8 cellular contexts compared by ENCODE assay signal in the genomic region with DNA sequence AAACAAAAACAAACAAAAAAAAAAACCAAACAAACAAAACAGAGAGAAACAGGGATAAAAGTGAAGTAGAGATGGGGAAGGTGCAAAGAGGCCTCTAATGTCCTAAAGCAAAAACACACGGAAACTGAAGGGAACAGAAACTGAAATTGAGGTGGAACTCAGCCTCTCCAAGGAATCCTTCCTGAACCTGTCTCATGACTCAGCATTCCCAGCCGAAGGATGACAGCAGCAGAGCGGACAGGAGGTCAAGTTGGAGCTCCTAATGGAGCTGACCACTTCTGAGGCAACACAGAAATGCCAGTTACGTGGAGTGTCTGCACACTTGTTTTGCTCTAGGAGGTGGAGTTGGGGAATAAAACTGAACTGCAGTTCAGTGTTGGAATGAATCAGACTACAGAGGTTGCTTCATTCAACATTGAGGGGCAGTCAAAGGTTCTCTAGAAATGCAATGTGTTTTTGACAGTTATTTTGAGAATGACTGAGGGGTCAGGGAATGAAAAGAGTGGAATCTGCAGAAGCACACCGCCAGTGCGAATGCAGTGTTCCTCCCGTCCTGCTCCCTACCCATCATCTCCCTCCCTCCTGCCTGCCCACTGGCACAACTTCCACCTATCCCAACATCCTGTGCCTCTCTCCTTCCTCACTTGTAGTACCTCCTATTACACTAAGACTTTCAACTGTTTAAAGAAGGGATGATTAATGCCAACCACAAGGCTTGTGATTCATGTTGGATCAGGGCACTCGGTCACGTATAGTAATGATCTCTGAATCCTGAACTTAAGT. TPM values are rescaled to one million over a fixed set of nuclear protein-coding genes. Genes with fewer than 3 reads are reported as not detected.
DNase-seq lines count a peak whose midpoint lies in the region; ATAC-seq, FAIRE-seq and TF ChIP-seq lines count a peak whose summit lies in the region.

No MANE protein-coding gene starts in this region.

- no peaks in the 10 kb centered on the region for H3K9me3 ChIP-seq in Karpas-422 (ENCODE audit: low read length)
- H3K9me3 ChIP-seq in mucosa of descending colon, result no peaks in the 10 kb centered on the region

- DNase-seq in COLO829 (ENCODE audit: low spot score) (peak; percentile 77), Karpas-422 (no peak), bronchial epithelial cell (ENCODE audit: low read depth) (peak; percentile 96), mucosa of descending colon (no peak)
- DNase-seq in stimulated activated CD4-positive, alpha-beta T cell treated with anti-CD3 and anti-CD28 coated beads, Interleukin-2, amount 100 ng/mL, for 48 hours, result no peak
- no peak for DNase-seq in stimulated activated naive CD4-positive, alpha-beta T cell treated with Interleukin-2 at 50 U/mL for 16 hours (lab: John Stamatoyannopoulos, UW)

- H3K4me2 ChIP-seq in Karpas-422 (ENCODE audit: low read depth, low read length, poor library complexity, severe bottlenecking), result peak overlapping the region; percentile 65

- ATAC-seq in mucosa of descending colon (peak; percentile 78), HG03571 (IDR thresholded peaks at IDR 0.05; ENCODE audit: unreplicated experiment) (no peak), HG02610 (IDR thresholded peaks at IDR 0.05; ENCODE audit: unreplicated experiment) (no peak)

- H3K9ac ChIP-seq in Karpas-422 (ENCODE audit: low read length), result 0 out of 2 replicates have a peak overlapping the region, but pooled peaks have one; percentile 22

- H3K79me2 ChIP-seq in Karpas-422 (ENCODE audit: low read length), result peaks cover 78% of the 10 kb centered on the region

- no peaks in the 10 kb centered on the region for H3K36me3 ChIP-seq in Karpas-422 (ENCODE audit: insufficient read depth, low read length)
- H3K36me3 ChIP-seq in bronchial epithelial cell (ENCODE audit: control insufficient read depth, insufficient read depth, low read length), result no peaks in the 10 kb centered on the region
- H3K36me3 ChIP-seq in mucosa of descending colon (ENCODE audit: low read depth), result no peaks in the 10 kb centered on the region

- no peak overlapping the region for H2AFZ ChIP-seq in Karpas-422 (ENCODE audit: low read length)

- FAIRE-seq in bronchial epithelial cell (lab: Jason Lieb, UNC), result peak; percentile 32

- TF ChIP-seq CTCF in bronchial epithelial cell (IDR thresholded peaks at IDR 0.05; ENCODE audit: insufficient read depth, low read length, severe bottlenecking) (no peak), mucosa of descending colon (IDR thresholded peaks at IDR 0.05) (no peak)

- no peak overlapping the region for H3K4me3 ChIP-seq in Karpas-422 (ENCODE audit: low read length)
- no peak overlapping the region for H3K4me3 ChIP-seq in bronchial epithelial cell (ENCODE audit: low read depth, low read length)
- no peak overlapping the region for H3K4me3 ChIP-seq in mucosa of descending colon

- H3K9me2 ChIP-seq in Karpas-422 (replicated peaks; ENCODE audit: insufficient read depth, low read length), result no peaks in the 10 kb centered on the region

- no peaks in the 10 kb centered on the region for H3K27me3 ChIP-seq in Karpas-422 (ENCODE audit: low read length)
- H3K27me3 ChIP-seq in bronchial epithelial cell (ENCODE audit: control insufficient read depth, insufficient read depth, low read length), result no peaks in the 10 kb centered on the region

- H3K4me1 ChIP-seq in Karpas-422 (ENCODE audit: low read length) (peaks cover 89% of the 10 kb centered on the region), mucosa of descending colon (ENCODE audit: low read depth) (peaks cover 6% of the 10 kb centered on the region)

- peaks cover 92% of the 10 kb centered on the region for H4K20me1 ChIP-seq in Karpas-422 (ENCODE audit: insufficient read depth, low read depth, low read length)

- no peak overlapping the region for H3K27ac ChIP-seq in Karpas-422 (ENCODE audit: low read length)

- intact Hi-C loops in mucosa of descending colon (cut with DNase I, micrococcal nuclease), result no loop called here

RNA-seq across cellular contexts. Expression of a gene that starts 6.3 kb away (rescaled TPM):
- total RNA-seq in Karpas-422 (2014; rRNA removed; shearing (Covaris generic); ENCODE audit: low replicate concordance), result 10.5 and 19.9 TPM in 2 replicates
- 15.8 and 21.8 TPM in 2 replicates for total RNA-seq in bronchial epithelial cell
- 10 to 100 TPM; 16.2 to 25.0 (median 19.0) TPM for total RNA-seq in mucosa of descending colon

RNA-seq across cellular contexts. Expression of a gene that starts 20.8 kb away (rescaled TPM):
- not detected in 2 replicates for total RNA-seq in Karpas-422 (2014; rRNA removed; shearing (Covaris generic); ENCODE audit: low replicate concordance)
- total RNA-seq in bronchial epithelial cell, result not detected in 2 replicates
- total RNA-seq in mucosa of descending colon, result not detected

RNA-seq across cellular contexts. Expression of a gene that starts 54.6 kb away (rescaled TPM):
- total RNA-seq in Karpas-422 (2014; rRNA removed; shearing (Covaris generic); ENCODE audit: low replicate concordance), result 5.1 and 5.4 TPM in 2 replicates
- total RNA-seq in bronchial epithelial cell (9.9 and 10.8 TPM in 2 replicates), mucosa of descending colon (10 to 100 TPM; 11.2 to 20.8 (median 18.9) TPM)

Comparison
In these comparisons a context has a peak if more than half of its experiments do, and no peak if none do; other contexts are left out.
1. DNase-seq: peak in COLO829 (single experiment) and bronchial epithelial cell (single experiment); none in Karpas-422 (single experiment), mucosa of descending colon (0 of 3), stimulated activated CD4-positive, alpha-beta T cell treated with anti-CD3 and anti-CD28 coated beads, Interleukin-2, amount 100 ng/mL, for 48 hours (0 of 2) and stimulated activated naive CD4-positive, alpha-beta T cell treated with Interleukin-2 at 50 U/mL for 16 hours (single experiment).